In the genomic region with DNA sequence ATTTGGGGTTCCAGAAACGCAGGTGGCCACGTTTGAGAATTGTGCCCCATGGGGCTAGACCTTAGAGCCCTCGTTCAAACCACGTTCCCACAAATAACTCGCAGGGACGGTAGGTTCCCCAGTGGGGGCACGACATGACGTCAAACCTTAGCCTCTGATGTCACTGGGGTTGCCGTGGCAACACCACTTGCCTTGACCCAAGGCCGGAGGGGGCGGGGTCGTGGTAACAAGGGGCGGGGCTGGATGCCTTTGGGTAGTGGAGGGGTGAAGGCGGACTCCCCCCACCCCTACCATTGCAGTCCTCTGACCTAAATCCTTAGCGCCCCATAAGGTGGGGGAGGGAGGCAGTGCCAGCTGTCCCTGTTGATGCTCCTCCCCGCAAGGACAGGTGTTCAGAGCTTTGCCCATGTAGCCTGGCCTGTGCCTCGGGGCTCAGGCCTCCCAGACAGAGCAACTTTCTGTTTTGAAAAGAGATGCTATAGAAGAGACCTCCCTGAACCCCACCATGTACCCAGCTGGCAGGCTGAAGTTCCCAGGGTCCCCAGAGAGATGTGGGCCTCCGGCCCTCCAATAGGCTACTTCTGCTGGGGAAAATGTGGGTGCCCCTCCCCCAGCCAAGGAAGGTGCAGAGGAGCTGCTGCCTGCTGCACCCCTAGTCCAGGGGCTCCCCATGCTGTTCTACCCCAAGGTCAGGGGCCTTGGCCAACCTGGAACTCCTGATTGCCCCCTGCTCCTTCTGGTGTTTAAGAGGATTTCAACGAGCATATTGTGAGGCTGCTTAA, we compare ENCODE assay signal across 8 cellular contexts. TPM values are rescaled to one million over a fixed set of nuclear protein-coding genes. Genes with fewer than 3 reads are reported as not detected.
A peak's percentile ranks its signal among the peaks of the same experiment; 100 is the strongest.
DNase-seq lines count a peak whose midpoint lies in the region; ATAC-seq and TF ChIP-seq lines count a peak whose summit lies in the region.

No MANE protein-coding gene starts in this region.

- peaks cover 36 to 72% of the 10 kb centered on the region in 2 donors for H3K27me3 Mint-ChIP-seq in stimulated activated naive B cell treated with anti-CD40 and anti-IgM and Interleukin-4, amounts not matched to agents 10 μg/mL and 1 μg/mL and 100 μg/mL, for 72 hours

- H3K4me1 ChIP-seq in SK-N-SH (ENCODE audit: control insufficient read depth in 1 of 2, insufficient read depth in 2 of 2, low read depth in 1 of 2, low read length in 1 of 2) (peaks cover 0 to 52% of the 10 kb centered on the region in 2 experiments; a peak in 2 of 4 replicates), SJCRH30 (peaks cover 39% of the 10 kb centered on the region), hepatocyte (ENCODE audit: insufficient read depth) (peaks cover 24% of the 10 kb centered on the region)

- no peaks in the 10 kb centered on the region for H3K9me3 Mint-ChIP-seq in stimulated activated naive B cell treated with anti-CD40 and anti-IgM and Interleukin-4, amounts not matched to agents 10 μg/mL and 1 μg/mL and 100 μg/mL, for 72 hours

- TF ChIP-seq CTCF in SK-N-SH (IDR thresholded peaks at IDR 0.05) (no peak), hepatocyte (IDR thresholded peaks at IDR 0.05; ENCODE audit: poor library complexity) (no peak)

- no peaks in the 10 kb centered on the region for H3F3A ChIP-seq in SK-N-SH (replicated peaks; ENCODE audit: insufficient read depth)

- peak overlapping the region; percentile 94; the same call in 1 of the 2 replicates for H3K4me2 ChIP-seq in SK-N-SH
- peak overlapping the region; percentile 92 for H3K4me2 ChIP-seq in hepatocyte

- H2AFZ ChIP-seq in SK-N-SH (ENCODE audit: low read depth) (no peak overlapping the region), hepatocyte (no peak overlapping the region)

- no peaks in the 10 kb centered on the region; the same call in none of the 2 replicates for H3K27me3 ChIP-seq in SK-N-SH (ENCODE audit: insufficient read depth)
- peaks cover 5% of the 10 kb centered on the region; the same call in 1 of the 2 replicates for H3K27me3 ChIP-seq in SJCRH30
- H3K27me3 ChIP-seq in hepatocyte, result peaks cover 24% of the 10 kb centered on the region

- no peak for TF ChIP-seq RAD21 in SK-N-SH (IDR thresholded peaks at IDR 0.05; ENCODE audit: low read length)

- peaks cover 2 to 16% of the 10 kb centered on the region in 2 donors for H3K4me1 Mint-ChIP-seq in stimulated activated naive B cell treated with anti-CD40 and anti-IgM and Interleukin-4, amounts not matched to agents 10 μg/mL and 1 μg/mL and 100 μg/mL, for 72 hours

- ATAC-seq in SK-N-SH treated with all-trans-retinoic acid at 6 μM for 48 hours (no peak), GM21529 (IDR thresholded peaks at IDR 0.05; ENCODE audit: unreplicated experiment) (no peak), GM21619 (IDR thresholded peaks at IDR 0.05; ENCODE audit: unreplicated experiment) (no peak)
- no peak for ATAC-seq in stimulated activated naive B cell treated with anti-CD40 and anti-IgM and Interleukin-4, amounts not matched to agents 10 μg/mL and 1 μg/mL and 100 μg/mL, for 72 hours (replicated peaks)

- TF ChIP-seq EP300 in SK-N-SH (IDR thresholded peaks at IDR 0.05; ENCODE audit: borderline replicate concordance in 1 of 2, low read depth in 1 of 2, low read length in 1 of 2), result no peak

- no peaks in the 10 kb centered on the region for H3K9me3 ChIP-seq in SK-N-SH
- H3K9me3 ChIP-seq in SJCRH30 (replicated peaks), result no peaks in the 10 kb centered on the region
- H3K9me3 ChIP-seq in hepatocyte (ENCODE audit: low read depth), result no peaks in the 10 kb centered on the region

- H4K20me1 ChIP-seq in SK-N-SH (ENCODE audit: insufficient read depth) (peaks cover 8% of the 10 kb centered on the region; the same call in 1 of the 2 replicates), hepatocyte (ENCODE audit: insufficient read depth, poor library complexity, severe bottlenecking) (peaks cover 2% of the 10 kb centered on the region)

- no peaks in the 10 kb centered on the region for H3K36me3 Mint-ChIP-seq in stimulated activated naive B cell treated with anti-CD40 and anti-IgM and Interleukin-4, amounts not matched to agents 10 μg/mL and 1 μg/mL and 100 μg/mL, for 72 hours

- H3K79me2 ChIP-seq in SK-N-SH (ENCODE audit: insufficient read depth) (no peaks in the 10 kb centered on the region), hepatocyte (peaks cover 6% of the 10 kb centered on the region)

- H3K27ac ChIP-seq in SK-N-SH (ENCODE audit: low read depth in 2 of 2, low read length in 1 of 2), result peak overlapping the region in 1 of 2 experiments; percentile 92; a peak in 2 of 4 replicates
- peak overlapping the region; percentile 59 for H3K27ac ChIP-seq in SJCRH30
- H3K27ac ChIP-seq in hepatocyte, result no peak overlapping the region

- H3K27ac Mint-ChIP-seq in stimulated activated naive B cell treated with anti-CD40 and anti-IgM and Interleukin-4, amounts not matched to agents 10 μg/mL and 1 μg/mL and 100 μg/mL, for 72 hours, result no peak overlapping the region

- peak; percentile 87 for DNase-seq in SK-N-SH
- peak; percentile 96 to 97 for DNase-seq in SJCRH30
- DNase-seq in hepatocyte (ENCODE audit: low spot score), result no peak
- DNase-seq in stimulated activated naive B cell treated with anti-CD40 and anti-IgM and Interleukin-4, amounts not matched to agents 10 μg/mL and 1 μg/mL and 100 μg/mL, for 72 hours, result peak; percentile 13
- DNase-seq in NCI-H1048 (lab: John Stamatoyannopoulos, UW), result no peak

- CTCF ChIA-PET in SK-N-SH (lab: Yijun Ruan, JAX), result interaction anchor here (0.6 to 7.5 kb wide), 25 partner anchors 11 to 197 kb away, joined by 3 to 175 read pairs (median 7); a partner anchor contains a TSS

- peak overlapping the region; percentile 46 to 57 for H3K4me3 Mint-ChIP-seq in stimulated activated naive B cell treated with anti-CD40 and anti-IgM and Interleukin-4, amounts not matched to agents 10 μg/mL and 1 μg/mL and 100 μg/mL, for 72 hours

- H3K4me3 ChIP-seq in SK-N-SH (ENCODE audit: low read depth in 2 of 2, low read length in 1 of 2) (peak overlapping the region in 1 of 2 experiments; percentile 62; a peak in 2 of 4 replicates), SJCRH30 (peak overlapping the region; percentile 76), hepatocyte (no peak overlapping the region)

- H3K9me2 ChIP-seq in SK-N-SH, result no peaks in the 10 kb centered on the region
- H3K9me2 ChIP-seq in hepatocyte (replicated peaks; ENCODE audit: insufficient read depth), result no peaks in the 10 kb centered on the region

- H3K9ac ChIP-seq in SK-N-SH, result no peak overlapping the region

- WGBS in SK-N-SH (ENCODE audit: low lambda C conversion rate), result 33% methylated on average over 5 of the region's 19 CpGs
- 72% methylated on average over 14 of the region's 19 CpGs for WGBS in hepatocyte (ENCODE audit: low lambda C conversion rate, missing lambda C conversion rate)

- H3K36me3 ChIP-seq in SK-N-SH (replicated peaks in 1 of 2; ENCODE audit: control insufficient read depth in 1 of 2, insufficient read depth in 2 of 2, low read length in 1 of 2), result no peaks in the 10 kb centered on the region
- no peaks in the 10 kb centered on the region for H3K36me3 ChIP-seq in SJCRH30
- no peaks in the 10 kb centered on the region for H3K36me3 ChIP-seq in hepatocyte (replicated peaks; ENCODE audit: insufficient read depth, low read depth)

- POLR2A ChIA-PET in SK-N-SH (lab: Yijun Ruan, JAX), result interaction anchor here (0.9 to 8.9 kb wide), 17 partner anchors 8 to 193 kb away, joined by 3 to 82 read pairs (median 6); no protein-coding TSS in a partner anchor

TF ChIP-seq in SK-N-SH, 30 proteins besides CTCF, POLR2A, EP300 and RAD21 (continues in another document):
- TF ChIP-seq GABPA (IDR thresholded peaks at IDR 0.05; ENCODE audit: low read depth), result no peak
- TF ChIP-seq, protein P1, sequence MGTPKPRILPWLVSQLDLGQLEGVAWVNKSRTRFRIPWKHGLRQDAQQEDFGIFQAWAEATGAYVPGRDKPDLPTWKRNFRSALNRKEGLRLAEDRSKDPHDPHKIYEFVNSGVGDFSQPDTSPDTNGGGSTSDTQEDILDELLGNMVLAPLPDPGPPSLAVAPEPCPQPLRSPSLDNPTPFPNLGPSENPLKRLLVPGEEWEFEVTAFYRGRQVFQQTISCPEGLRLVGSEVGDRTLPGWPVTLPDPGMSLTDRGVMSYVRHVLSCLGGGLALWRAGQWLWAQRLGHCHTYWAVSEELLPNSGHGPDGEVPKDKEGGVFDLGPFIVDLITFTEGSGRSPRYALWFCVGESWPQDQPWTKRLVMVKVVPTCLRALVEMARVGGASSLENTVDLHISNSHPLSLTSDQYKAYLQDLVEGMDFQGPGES (IDR thresholded peaks at IDR 0.05; ENCODE audit: low read depth, low read length), result no peak

TF ChIP-seq in SK-N-SH treated with all-trans-retinoic acid at 6 μM for 48 hours, 23 proteins besides CTCF, POLR2A, EP300 and RAD21 (continues in another document):
- TF ChIP-seq RARB (CRISPR knock-in tag; IDR thresholded peaks at IDR 0.05) (no peak), ZC3H10 (CRISPR knock-in tag; IDR thresholded peaks at IDR 0.05) (no peak), TCF4 (CRISPR knock-in tag; IDR thresholded peaks at IDR 0.05; ENCODE audit: borderline replicate concordance) (no peak)
- TF ChIP-seq, protein P2, sequence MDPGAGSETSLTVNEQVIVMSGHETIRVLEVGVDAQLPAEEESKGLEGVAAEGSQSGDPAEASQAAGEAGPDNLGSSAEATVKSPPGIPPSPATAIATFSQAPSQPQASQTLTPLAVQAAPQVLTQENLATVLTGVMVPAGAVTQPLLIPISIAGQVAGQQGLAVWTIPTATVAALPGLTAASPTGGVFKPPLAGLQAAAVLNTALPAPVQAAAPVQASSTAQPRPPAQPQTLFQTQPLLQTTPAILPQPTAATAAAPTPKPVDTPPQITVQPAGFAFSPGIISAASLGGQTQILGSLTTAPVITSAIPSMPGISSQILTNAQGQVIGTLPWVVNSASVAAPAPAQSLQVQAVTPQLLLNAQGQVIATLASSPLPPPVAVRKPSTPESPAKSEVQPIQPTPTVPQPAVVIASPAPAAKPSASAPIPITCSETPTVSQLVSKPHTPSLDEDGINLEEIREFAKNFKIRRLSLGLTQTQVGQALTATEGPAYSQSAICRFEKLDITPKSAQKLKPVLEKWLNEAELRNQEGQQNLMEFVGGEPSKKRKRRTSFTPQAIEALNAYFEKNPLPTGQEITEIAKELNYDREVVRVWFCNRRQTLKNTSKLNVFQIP (CRISPR knock-in tag; IDR thresholded peaks at IDR 0.05; ENCODE audit: borderline replicate concordance, low read depth), result no peak

RNA-seq across cellular contexts. Expression of a gene that starts 1.9 kb away (rescaled TPM):
- polyA plus RNA-seq in SK-N-SH (2012; rRNA removed) (1.6 and 4.2 TPM in 2 replicates), hepatocyte (8.3 and 11.3 TPM in 2 replicates)
- 1.7 and 4.1 TPM in 2 replicates for polyA plus RNA-seq in SK-N-SH (2012; cell fraction: cytosol; rRNA removed)
- 1.6 and 3.1 TPM in 2 replicates for polyA plus RNA-seq in SK-N-SH (2012; cell fraction: nucleus; rRNA removed)
- 17.5 and 18.9 TPM in 2 replicates for total RNA-seq in SJCRH30 (2014; rRNA removed; shearing (Covaris generic))
- total RNA-seq in hepatocyte, result 7.4 and 8.5 TPM in 2 replicates

Comparison
In these comparisons a context has a peak if more than half of its experiments do, and no peak if none do; other contexts are left out.
1. DNase-seq: peak in SK-N-SH (single experiment), SJCRH30 (2 of 2) and stimulated activated naive B cell treated with anti-CD40 and anti-IgM and Interleukin-4, amounts not matched to agents 10 μg/mL and 1 μg/mL and 100 μg/mL, for 72 hours (single experiment); none in hepatocyte (single experiment) and NCI-H1048 (single experiment).